31 cellular contexts compared by ENCODE assay signal in genomic region chr1:248114890-248115289, GRCh38. TPM values are rescaled to one million over a fixed set of nuclear protein-coding genes. Genes with fewer than 3 reads are reported as not detected.
"Had no signal": no experiment of that assay in that cellular context is flagged by ENCODE, and none has a peak within 500 bp of the region (broad histone marks: within the 10 kb centered on the region; RNA-seq: fewer than 3 reads in every experiment).

No MANE protein-coding gene starts in this region.

- H3K4me1 ChIP-seq: breast epithelium, esophagus squamous epithelium, gastroesophageal sphincter, left ventricle myocardium inferior, right atrium auricular region, stomach, thyroid gland, upper lobe of left lung, vagina had no signal

- H3K36me3 ChIP-seq: breast epithelium, esophagus squamous epithelium, gastroesophageal sphincter, left ventricle myocardium inferior, right atrium auricular region, stomach, thyroid gland, upper lobe of left lung, vagina had no signal

- H3K4me3 ChIP-seq: esophagus squamous epithelium, gastroesophageal sphincter, hepatocyte, left ventricle myocardium inferior, lung, mucosa of descending colon, right atrium auricular region, smooth muscle cell, stomach, thyroid gland, upper lobe of left lung, vagina had no signal

- H3K27ac ChIP-seq: breast epithelium, epithelial cell of prostate, esophagus squamous epithelium, gastroesophageal sphincter, hepatocyte, left ventricle myocardium inferior, right atrium auricular region, stomach, thyroid gland, upper lobe of left lung, vagina had no signal

- ATAC-seq: activated CD4-positive, alpha-beta T cell treated with anti-CD3 and anti-CD28 coated beads for 36 hours; activated CD8-positive, alpha-beta memory T cell treated with anti-CD3 and anti-CD28 coated beads, Interleukin-2, amount 10 ng/mL, durations not matched to agents 7 days and 5 days; activated CD8-positive, alpha-beta T cell treated with anti-CD3 and anti-CD28 coated beads, Interleukin-2, amount 10 ng/mL, durations not matched to agents 7 days and 5 days; activated naive CD4-positive, alpha-beta T cell treated with anti-CD3 and anti-CD28 coated beads, Interleukin-2, amount 50 U/mL, for 72 hours; gastroesophageal sphincter; mucosa of descending colon; natural killer cell treated with Interleukin-12 subunit alpha and Interleukin-12 subunit beta and Interleukin-15 and Interleukin-18, amount 100 ng/mL, for 72 hours; stimulated activated naive B cell treated with anti-CD40 and anti-IgM and Interleukin-4, amounts not matched to agents 10 μg/mL and 1 μg/mL and 100 μg/mL, for 72 hours had no signal

- H3K4me2 ChIP-seq: hepatocyte, smooth muscle cell had no signal

- H2AFZ ChIP-seq: hepatocyte had no signal

- DNase-seq: activated B cell treated with CpG ODN at 0.5 μM for 24 hours; activated CD4-positive, alpha-beta T cell treated with anti-CD3 and anti-CD28 coated beads for 36 hours; activated CD8-positive, alpha-beta memory T cell treated with anti-CD3 and anti-CD28 coated beads, Interleukin-2, amount 10 ng/mL, durations not matched to agents 7 days and 5 days; activated CD8-positive, alpha-beta T cell treated with anti-CD3 and anti-CD28 coated beads, Interleukin-2, amount 10 ng/mL, durations not matched to agents 7 days and 5 days; activated T-cell treated with anti-CD3 and anti-CD28 coated beads, Interleukin-2, amount 50 U/mL, for 48 hours; esophagus squamous epithelium; islet precursor cell; left ventricle myocardium inferior; mucosa of descending colon; stimulated activated CD4-positive, alpha-beta T cell treated with anti-CD3 and anti-CD28 coated beads, Interleukin-1b, Interleukin-23, amount 100 ng/mL, for 48 hours; stimulated activated naive B cell treated with anti-CD40 and anti-IgM and Interleukin-4, amounts not matched to agents 10 μg/mL and 1 μg/mL and 100 μg/mL, for 72 hours; stomach; T1000; thyroid gland; upper lobe of left lung had no signal

- H3K27me3 ChIP-seq: breast epithelium, esophagus squamous epithelium, gastroesophageal sphincter, hepatocyte, right atrium auricular region, stomach, thyroid gland, upper lobe of left lung, vagina had no signal

- H3K9me3 ChIP-seq: thyroid gland had no signal

RNA-seq across cellular contexts. Expression of gene OR2L13, which starts 19.9 kb away (rescaled TPM):
- total RNA-seq: activated B cell treated with CpG ODN at 0.5 μM for 24 hours; activated CD4-positive, alpha-beta T cell treated with anti-CD3 and anti-CD28 coated beads for 36 hours; activated CD8-positive, alpha-beta memory T cell treated with anti-CD3 and anti-CD28 coated beads, Interleukin-2, amount 10 ng/mL, durations not matched to agents 7 days and 5 days; activated CD8-positive, alpha-beta T cell treated with anti-CD3 and anti-CD28 coated beads, Interleukin-2, amount 10 ng/mL, durations not matched to agents 7 days and 5 days; activated naive CD4-positive, alpha-beta T cell treated with anti-CD3 and anti-CD28 coated beads, Interleukin-2, amount 50 U/mL, for 72 hours; activated T-helper 2 cell treated with anti-CD3 and anti-CD28 coated beads, Interferon-gamma antibody, Interleukin-2, Interleukin-4, amounts not matched to agents 10 μg/mL and 5 μg/mL and 100 μg/mL, durations not matched to agents 14 hours and 24 hours and 36 hours; esophagus squamous epithelium; fibroblast of villous mesenchyme; gastroesophageal sphincter; hepatocyte; left ventricle myocardium inferior; lung; mesenteric fat pad; myocyte; natural killer cell treated with Interleukin-12 subunit alpha and Interleukin-12 subunit beta and Interleukin-15 and Interleukin-18, amount 100 ng/mL, for 72 hours; omental fat pad; pulmonary artery endothelial cell; right atrium auricular region; smooth muscle cell; upper lobe of left lung; vagina had no signal
- polyA plus RNA-seq: hepatocyte, smooth muscle cell, stomach had no signal

RNA-seq across cellular contexts. Expression of gene OR2M5, which starts 30.1 kb away (rescaled TPM):
- total RNA-seq: activated B cell treated with CpG ODN at 0.5 μM for 24 hours; activated CD4-positive, alpha-beta T cell treated with anti-CD3 and anti-CD28 coated beads for 36 hours; activated CD8-positive, alpha-beta memory T cell treated with anti-CD3 and anti-CD28 coated beads, Interleukin-2, amount 10 ng/mL, durations not matched to agents 7 days and 5 days; activated CD8-positive, alpha-beta T cell treated with anti-CD3 and anti-CD28 coated beads, Interleukin-2, amount 10 ng/mL, durations not matched to agents 7 days and 5 days; activated naive CD4-positive, alpha-beta T cell treated with anti-CD3 and anti-CD28 coated beads, Interleukin-2, amount 50 U/mL, for 72 hours; activated T-helper 2 cell treated with anti-CD3 and anti-CD28 coated beads, Interferon-gamma antibody, Interleukin-2, Interleukin-4, amounts not matched to agents 10 μg/mL and 5 μg/mL and 100 μg/mL, durations not matched to agents 14 hours and 24 hours and 36 hours; breast epithelium; esophagus squamous epithelium; fibroblast of villous mesenchyme; gastroesophageal sphincter; hepatocyte; left ventricle myocardium inferior; lung; mesenteric fat pad; mucosa of descending colon; myocyte; natural killer cell treated with Interleukin-12 subunit alpha and Interleukin-12 subunit beta and Interleukin-15 and Interleukin-18, amount 100 ng/mL, for 72 hours; omental fat pad; pulmonary artery endothelial cell; right atrium auricular region; smooth muscle cell; stomach; thyroid gland; upper lobe of left lung; vagina had no signal
- polyA plus RNA-seq: hepatocyte, lung, smooth muscle cell, stomach had no signal

RNA-seq across cellular contexts. Expression of gene OR2M2, which starts 59.7 kb away (rescaled TPM):
- total RNA-seq: activated B cell treated with CpG ODN at 0.5 μM for 24 hours; activated CD4-positive, alpha-beta T cell treated with anti-CD3 and anti-CD28 coated beads for 36 hours; activated CD8-positive, alpha-beta memory T cell treated with anti-CD3 and anti-CD28 coated beads, Interleukin-2, amount 10 ng/mL, durations not matched to agents 7 days and 5 days; activated CD8-positive, alpha-beta T cell treated with anti-CD3 and anti-CD28 coated beads, Interleukin-2, amount 10 ng/mL, durations not matched to agents 7 days and 5 days; activated naive CD4-positive, alpha-beta T cell treated with anti-CD3 and anti-CD28 coated beads, Interleukin-2, amount 50 U/mL, for 72 hours; activated T-helper 2 cell treated with anti-CD3 and anti-CD28 coated beads, Interferon-gamma antibody, Interleukin-2, Interleukin-4, amounts not matched to agents 10 μg/mL and 5 μg/mL and 100 μg/mL, durations not matched to agents 14 hours and 24 hours and 36 hours; breast epithelium; esophagus squamous epithelium; fibroblast of villous mesenchyme; gastroesophageal sphincter; hepatocyte; left ventricle myocardium inferior; lung; mesenteric fat pad; mucosa of descending colon; myocyte; natural killer cell treated with Interleukin-12 subunit alpha and Interleukin-12 subunit beta and Interleukin-15 and Interleukin-18, amount 100 ng/mL, for 72 hours; omental fat pad; pulmonary artery endothelial cell; right atrium auricular region; smooth muscle cell; stomach; thyroid gland; upper lobe of left lung; vagina had no signal
- polyA plus RNA-seq: hepatocyte, lung, smooth muscle cell, stomach had no signal
